12 cellular contexts compared by ENCODE assay signal in the genomic region with DNA sequence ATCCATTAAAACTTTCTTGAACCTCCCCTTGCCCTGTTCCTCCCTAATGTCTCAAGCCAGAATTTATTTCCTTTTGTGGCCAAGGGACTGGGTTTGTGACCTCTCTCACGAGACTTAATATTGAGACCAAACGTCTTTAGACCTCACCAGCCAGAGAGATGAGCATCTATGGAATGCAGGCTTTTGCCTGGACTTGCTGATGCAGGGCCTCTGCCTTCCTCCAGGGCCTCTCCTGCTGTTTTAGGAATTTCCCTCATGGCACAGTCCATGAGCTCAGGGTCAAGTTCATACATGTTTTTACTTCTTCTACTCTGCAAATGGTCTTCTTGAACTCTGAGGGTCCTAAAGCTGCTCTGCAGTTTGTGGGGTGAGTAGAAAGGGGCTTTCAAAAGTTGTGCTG. TPM values are rescaled to one million over a fixed set of nuclear protein-coding genes. Genes with fewer than 3 reads are reported as not detected.
A peak's percentile ranks its signal among the peaks of the same experiment; 100 is the strongest.
DNase-seq lines count a peak whose midpoint lies in the region; ATAC-seq, FAIRE-seq and TF ChIP-seq lines count a peak whose summit lies in the region.
"Had no signal": no experiment of that assay in that cellular context is flagged by ENCODE, and none has a peak within 500 bp of the region (broad histone marks: within the 10 kb centered on the region; RNA-seq: fewer than 3 reads in every experiment).

No MANE protein-coding gene starts in this region.

- peaks cover 37% of the 10 kb centered on the region for H3K4me1 ChIP-seq in HUES48 (ENCODE audit: control insufficient read depth, insufficient read depth, low read length)

- H3K9me3 ChIP-seq in HUES48 (ENCODE audit: control insufficient read depth, insufficient read depth, low read length) = no peaks in the 10 kb centered on the region

- FAIRE-seq in GM12891 (lab: Jason Lieb, UNC) = no peak
- FAIRE-seq: endothelial cell of umbilical vein, G401.6 had no signal

- no peak for TF ChIP-seq POLR2A in GM12891 (IDR thresholded peaks at IDR 0.05; ENCODE audit: low read depth, low read length)

- ATAC-seq in HG03097 (IDR thresholded peaks at IDR 0.05; ENCODE audit: low FRiP score, unreplicated experiment) = no peak
- no peak for ATAC-seq in HG03039 (IDR thresholded peaks at IDR 0.05; ENCODE audit: unreplicated experiment)

- H3K27me3 ChIP-seq in HUES48 (ENCODE audit: control insufficient read depth, insufficient read depth, low read length) = no peaks in the 10 kb centered on the region

- no peaks in the 10 kb centered on the region for H3K36me3 ChIP-seq in HUES48 (ENCODE audit: control insufficient read depth, insufficient read depth, low read length)

- H3K9ac ChIP-seq in HUES48 (ENCODE audit: low read depth, low read length) = no peak overlapping the region

- peak; percentile 58 for DNase-seq in A172 (ENCODE audit: low spot score)
- peak; percentile 35 to 89 for DNase-seq in T47D (ENCODE audit: low read depth in 1 of 2, low spot score in 1 of 2)
- peak; percentile 76 for DNase-seq in islet precursor cell
- no peak for DNase-seq in GM12891 (ENCODE audit: insufficient read length, low spot score)
- DNase-seq in GM19240 (ENCODE audit: insufficient read length, low spot score) = no peak
- DNase-seq: NCI-H1930 had no signal

- H3K4me3 ChIP-seq in HUES48 (ENCODE audit: low read depth, low read length) = no peak overlapping the region

- in situ Hi-C loops in T47D (cut with HindIII; ENCODE audit: low pct_unique_long_range_greater_than_20kb, low sequenced_read_pairs) = no loop called here

- H3K27ac ChIP-seq in HUES48 (ENCODE audit: low read depth, low read length) = peak overlapping the region; percentile 30

TF ChIP-seq in GM12891, 5 proteins besides CTCF, POLR2A, EP300 and RAD21:
- TF ChIP-seq POLR2AphosphoS5 (IDR thresholded peaks at IDR 0.05; ENCODE audit: low read depth, low read length) (no peak), SPI1 (IDR thresholded peaks at IDR 0.05; ENCODE audit: low read depth, low read length) (no peak), PAX5 (IDR thresholded peaks at IDR 0.05; ENCODE audit: insufficient read depth, low read length, severe bottlenecking) (no peak), POU2F2 (IDR thresholded peaks at IDR 0.05; ENCODE audit: low read depth, low read length) (no peak), TAF1 (IDR thresholded peaks at IDR 0.05; ENCODE audit: low read depth, low read length) (no peak)

RNA-seq across cellular contexts. Expression of a gene that starts 22.3 kb away (rescaled TPM):
- total RNA-seq in A172 (2014; rRNA removed; shearing (Covaris generic)) = 0.19 TPM in 1 of 2 replicates, not detected in the other
- 0.22 TPM for polyA plus RNA-seq in GM12891 (2012; ENCODE audit: low read depth, missing spikeins)
- total RNA-seq: activated CD8-positive, alpha-beta memory T cell treated with anti-CD3 and anti-CD28 coated beads for 36 hours; endothelial cell of umbilical vein had no signal

RNA-seq across cellular contexts. Expression of a gene that starts 30.0 kb away (rescaled TPM):
- total RNA-seq in A172 (2014; rRNA removed; shearing (Covaris generic)) = 0.05 TPM in 1 of 2 replicates, not detected in the other
- 1.1 TPM for polyA plus RNA-seq in GM12891 (2012; ENCODE audit: low read depth, missing spikeins)

RNA-seq across cellular contexts. Expression of a gene that starts 49.9 kb away (rescaled TPM):
- total RNA-seq in A172 (2014; rRNA removed; shearing (Covaris generic)) = 18.0 and 21.0 TPM in 2 replicates
- polyA plus RNA-seq in GM12891 (2012; ENCODE audit: low read depth, missing spikeins) = 6.7 TPM

Comparison
In these comparisons a context has a peak if more than half of its experiments do, and no peak if none do; other contexts are left out.
1. DNase-seq: peak in A172 (single experiment), T47D (2 of 2) and islet precursor cell (single experiment); none in GM12891 (single experiment) and GM19240 (single experiment).